ENCODE assay signal across 1 cellular context in genomic region chr5:56681346-56681745, GRCh38.
TF ChIP-seq lines count a peak whose summit lies in the region.

No MANE protein-coding gene starts in this region.

TF ChIP-seq in GM23338, 12 proteins besides CTCF, POLR2A, EP300 and RAD21 (continued from another document):
- no peak for TF ChIP-seq ETS1 (IDR thresholded peaks at IDR 0.05)
- no peak for TF ChIP-seq JUNB (IDR thresholded peaks at IDR 0.05; ENCODE audit: unreplicated experiment)
- TF ChIP-seq POLR2AphosphoS5 (IDR thresholded peaks at IDR 0.05; ENCODE audit: low read depth): no peak
- TF ChIP-seq EZH2 (IDR thresholded peaks at IDR 0.05; ENCODE audit: low read depth, unreplicated experiment): no peak
- TF ChIP-seq STAT1 (IDR thresholded peaks at IDR 0.05; ENCODE audit: unreplicated experiment): no peak
- no peak for TF ChIP-seq REST (IDR thresholded peaks at IDR 0.05; ENCODE audit: unreplicated experiment)
- TF ChIP-seq ZNF114 (CRISPR knock-in tag; IDR thresholded peaks at IDR 0.05): no peak
- no peak for TF ChIP-seq NANOG (IDR thresholded peaks at IDR 0.05; ENCODE audit: borderline replicate concordance)
